In the genomic region with DNA sequence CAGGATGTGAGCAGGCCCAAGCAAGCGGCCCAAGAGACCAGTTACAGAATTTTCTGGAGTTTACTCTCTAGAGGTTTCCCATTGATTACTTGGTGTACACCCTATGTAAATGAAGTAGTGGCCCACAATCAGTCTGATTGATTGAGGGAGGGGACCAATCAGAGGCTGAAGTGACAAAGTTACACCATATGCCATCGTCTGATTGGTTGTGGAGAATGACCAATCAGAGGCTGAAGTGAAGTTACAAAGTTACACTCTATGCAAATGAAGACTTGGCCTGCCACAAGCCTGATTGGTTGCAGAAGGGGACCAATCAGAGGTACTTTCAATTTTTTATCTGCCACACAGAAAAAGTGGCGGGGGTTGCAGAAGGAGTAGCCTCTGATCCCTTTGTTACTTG, we compare ENCODE assay signal across 1 cellular context.
TF ChIP-seq lines count a peak whose summit lies in the region.

No MANE protein-coding gene starts in this region.

TF ChIP-seq in H1, 55 proteins besides CTCF, POLR2A, EP300 and RAD21 (continued from another document):
- TF ChIP-seq KDM4A (IDR thresholded peaks at IDR 0.05; ENCODE audit: low read depth, low read length, severe bottlenecking) (no peak), BACH1 (IDR thresholded peaks at IDR 0.05; ENCODE audit: low read length) (no peak)
